In the genomic region with DNA sequence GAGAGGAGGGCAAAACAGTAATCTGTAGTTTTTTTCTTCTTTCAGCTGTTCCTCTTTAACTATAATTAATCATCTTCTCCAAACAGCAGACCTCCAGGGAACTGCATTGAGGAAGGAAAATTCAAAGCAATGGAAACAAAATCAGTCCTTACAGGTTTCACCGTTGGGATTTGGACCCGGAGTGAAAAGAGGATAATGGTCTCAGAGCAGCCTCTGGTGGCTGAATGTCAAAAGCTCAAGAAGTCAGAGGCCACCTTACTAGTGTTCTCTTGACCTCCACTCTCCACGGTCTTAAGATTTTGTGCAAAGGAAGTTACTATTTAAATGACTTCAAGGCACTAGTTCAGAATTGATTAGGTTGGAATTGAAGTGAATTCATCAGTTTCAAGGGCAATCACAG, we compare ENCODE assay signal across 8 cellular contexts. TPM values are rescaled to one million over a fixed set of nuclear protein-coding genes. Genes with fewer than 3 reads are reported as not detected.
DNase-seq lines count a peak whose midpoint lies in the region; FAIRE-seq and TF ChIP-seq lines count a peak whose summit lies in the region.

No MANE protein-coding gene starts in this region.

- H2BK12ac ChIP-seq in mesenchymal stem cell (ENCODE audit: low read length in 2 of 2) (no peak overlapping the region), neuronal stem cell (ENCODE audit: low read length) (no peak overlapping the region)

- H3K18ac ChIP-seq in mesenchymal stem cell (ENCODE audit: low read depth in 1 of 2, low read length in 2 of 2) (no peak overlapping the region), neuronal stem cell (ENCODE audit: low read length) (no peak overlapping the region)

- H3K4ac ChIP-seq in mesenchymal stem cell (ENCODE audit: low read depth in 1 of 2, low read length in 2 of 2), result no peak overlapping the region
- H3K4ac ChIP-seq in neuronal stem cell (ENCODE audit: low read length), result no peak overlapping the region

- H3K9ac ChIP-seq in mesenchymal stem cell (ENCODE audit: low read length) (peak overlapping the region; percentile 75), neuronal stem cell (ENCODE audit: low read depth, low read length, poor library complexity) (no peak overlapping the region)

- H3K36me3 ChIP-seq in bronchial epithelial cell (ENCODE audit: control insufficient read depth, insufficient read depth, low read length) (no peaks in the 10 kb centered on the region), mesenchymal stem cell (ENCODE audit: control insufficient read depth in 1 of 2, insufficient read depth in 2 of 2, low read depth in 1 of 2, low read length in 2 of 2) (no peaks in the 10 kb centered on the region), neuronal stem cell (replicated peaks in 1 of 2; ENCODE audit: control insufficient read depth in 2 of 2, insufficient read depth in 2 of 2, low read length in 2 of 2) (peaks cover 0 to 6% of the 10 kb centered on the region in 2 donors)

- H3K79me1 ChIP-seq in mesenchymal stem cell (replicated peaks; ENCODE audit: low read length, poor library complexity, severe bottlenecking) (no peaks in the 10 kb centered on the region), neuronal stem cell (ENCODE audit: low read depth, low read length) (no peaks in the 10 kb centered on the region)

- no peak overlapping the region for H3K4me2 ChIP-seq in mesenchymal stem cell (ENCODE audit: low read length, poor library complexity, severe bottlenecking)
- H3K4me2 ChIP-seq in neuronal stem cell (ENCODE audit: insufficient read depth, low read length, poor library complexity, severe bottlenecking), result no peak overlapping the region

- H3K9me3 ChIP-seq in mesenchymal stem cell (ENCODE audit: control insufficient read depth, low read length), result no peaks in the 10 kb centered on the region
- H3K9me3 ChIP-seq in neuronal stem cell (replicated peaks in 1 of 2; ENCODE audit: control insufficient read depth in 2 of 2, insufficient read depth in 1 of 2, low read depth in 1 of 2, low read length in 2 of 2), result peaks cover 0 to 10% of the 10 kb centered on the region in 2 donors

- no peaks in the 10 kb centered on the region for H3K27me3 ChIP-seq in bronchial epithelial cell (ENCODE audit: control insufficient read depth, insufficient read depth, low read length)
- H3K27me3 ChIP-seq in mesenchymal stem cell (ENCODE audit: control insufficient read depth in 1 of 2, insufficient read depth in 1 of 2, low read length in 2 of 2), result no peaks in the 10 kb centered on the region
- H3K27me3 ChIP-seq in neuronal stem cell (ENCODE audit: control insufficient read depth in 3 of 3, insufficient read depth in 3 of 3, low read depth in 1 of 3, low read length in 3 of 3), result no peaks in the 10 kb centered on the region

- peak; percentile 70 for TF ChIP-seq CTCF in bronchial epithelial cell (IDR thresholded peaks at IDR 0.05; ENCODE audit: insufficient read depth, low read length, severe bottlenecking)

- H2BK120ac ChIP-seq in mesenchymal stem cell (ENCODE audit: low read depth, low read length), result no peak overlapping the region
- H2BK120ac ChIP-seq in neuronal stem cell (ENCODE audit: low read depth, low read length), result no peak overlapping the region

- 0% methylated on average over 2 of the region's 3 CpGs for WGBS in mesenchymal stem cell
- no CpG with 5 or more reads among the region's 3 CpGs for WGBS in neuronal stem cell (ENCODE audit: extremely low coverage in 2 of 2, insufficient read length in 2 of 2, insufficient replicate concordance in 1 of 2), 2 donors

- H3K4me1 ChIP-seq in mesenchymal stem cell (ENCODE audit: control insufficient read depth, insufficient read depth, low read depth, low read length) (peaks cover 3% of the 10 kb centered on the region), neuronal stem cell (ENCODE audit: control insufficient read depth in 2 of 2, insufficient read depth in 1 of 2, low read depth in 1 of 2, low read length in 2 of 2) (peaks cover 0 to 22% of the 10 kb centered on the region in 2 donors)

- H4K91ac ChIP-seq in mesenchymal stem cell (ENCODE audit: low read length) (no peak overlapping the region), neuronal stem cell (ENCODE audit: low read depth, low read length, poor library complexity) (no peak overlapping the region)

- no peak overlapping the region for H3K4me3 ChIP-seq in bronchial epithelial cell (ENCODE audit: low read depth, low read length)
- H3K4me3 ChIP-seq in mesenchymal stem cell (ENCODE audit: insufficient read depth in 1 of 2, low read depth in 1 of 2, low read length in 2 of 2), result peak overlapping the region in 1 of 2 experiments; percentile 13
- no peak overlapping the region for H3K4me3 ChIP-seq in neuronal stem cell (ENCODE audit: low read length in 2 of 2)

- H2AK5ac ChIP-seq in mesenchymal stem cell (ENCODE audit: low read length, severe bottlenecking), result no peak overlapping the region
- H2AK5ac ChIP-seq in neuronal stem cell (ENCODE audit: low read depth, low read length), result no peak overlapping the region

- H3K23ac ChIP-seq in mesenchymal stem cell (ENCODE audit: low read length in 2 of 2) (no peak overlapping the region), neuronal stem cell (ENCODE audit: low read depth, low read length, poor library complexity) (no peak overlapping the region)

- H2AFZ ChIP-seq in mesenchymal stem cell (ENCODE audit: low read depth, low read length) (no peak overlapping the region), neuronal stem cell (ENCODE audit: low read length) (no peak overlapping the region)

- no peak overlapping the region for H4K8ac ChIP-seq in mesenchymal stem cell (ENCODE audit: low read length)
- H4K8ac ChIP-seq in neuronal stem cell (ENCODE audit: low read depth, low read length), result no peak overlapping the region

- H2BK15ac ChIP-seq in mesenchymal stem cell (ENCODE audit: low read depth, poor library complexity, severe bottlenecking) (no peak overlapping the region), neuronal stem cell (ENCODE audit: low read length) (no peak overlapping the region)

- no peak for FAIRE-seq in bronchial epithelial cell (lab: Jason Lieb, UNC)

- H2BK5ac ChIP-seq in mesenchymal stem cell (ENCODE audit: low read depth, low read length, poor library complexity, severe bottlenecking) (no peak overlapping the region), neuronal stem cell (ENCODE audit: low read length) (no peak overlapping the region)

- H3K14ac ChIP-seq in mesenchymal stem cell (ENCODE audit: low read length in 2 of 2), result no peak overlapping the region
- no peak overlapping the region for H3K14ac ChIP-seq in neuronal stem cell (ENCODE audit: low read length)

- H3K27ac ChIP-seq in mesenchymal stem cell (ENCODE audit: low read length, poor library complexity, severe bottlenecking) (no peak overlapping the region), neuronal stem cell (replicated peaks; ENCODE audit: low read length) (no peak overlapping the region)

- DNase-seq in D341Med (ENCODE audit: low spot score), result peak; percentile 31
- DNase-seq in NCI-H1417 treated with DMSO at 0.1 percent for 48 hours (lab: John Stamatoyannopoulos, UW), result peak; percentile 15
- no peak for DNase-seq in bronchial epithelial cell (ENCODE audit: low read depth)
- DNase-seq in mesenchymal stem cell, result peak; percentile 68
- no peak for DNase-seq in neuronal stem cell (ENCODE audit: low spot score)
- no peak for DNase-seq in stimulated activated naive CD4-positive, alpha-beta T cell (lab: John Stamatoyannopoulos, UW)
- DNase-seq in activated T-cell treated with anti-CD3 and anti-CD28 coated beads, Interleukin-2, amount 50 U/mL, for 48 hours, result no peak
- DNase-seq in activated CD4-positive, alpha-beta T cell treated with anti-CD3 and anti-CD28 coated beads for 4 hours, result no peak

RNA-seq across cellular contexts. Expression of a gene that starts 16.0 kb away (rescaled TPM):
- total RNA-seq in bronchial epithelial cell, result 3.2 and 3.4 TPM in 2 replicates
- polyA plus RNA-seq in mesenchymal stem cell (2013, experiment 1 of 2), result 3.7 TPM
- polyA plus RNA-seq in mesenchymal stem cell (2013, experiment 2 of 2), result 2.7 TPM
- 10.8 TPM for polyA plus RNA-seq in neuronal stem cell (2013, experiment 1 of 2)
- 10.9 TPM for polyA plus RNA-seq in neuronal stem cell (2013, experiment 2 of 2)

Comparison
In these comparisons a context has a peak if more than half of its experiments do, and no peak if none do; other contexts are left out.
1. DNase-seq: peak in D341Med (single experiment), NCI-H1417 treated with DMSO at 0.1 percent for 48 hours (single experiment) and mesenchymal stem cell (single experiment); none in bronchial epithelial cell (single experiment), neuronal stem cell (single experiment), stimulated activated naive CD4-positive, alpha-beta T cell (0 of 6), activated T-cell treated with anti-CD3 and anti-CD28 coated beads, Interleukin-2, amount 50 U/mL, for 48 hours (0 of 2) and activated CD4-positive, alpha-beta T cell treated with anti-CD3 and anti-CD28 coated beads for 4 hours (0 of 2).